In the genomic region with DNA sequence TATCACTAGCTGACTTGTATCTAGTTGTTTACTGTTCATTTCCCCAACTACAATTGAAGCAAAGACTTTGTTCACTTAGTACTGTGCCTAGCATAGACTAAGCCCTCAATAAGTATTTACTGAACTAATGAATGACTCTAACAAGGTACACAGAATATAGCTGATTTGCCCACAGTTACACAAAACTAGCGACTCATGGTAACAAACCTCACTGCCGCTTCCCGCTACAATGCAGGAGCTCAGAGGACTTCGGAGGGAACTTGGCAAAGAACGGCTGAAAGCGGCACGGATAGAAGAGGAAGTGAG, we compare ENCODE assay signal across 1 cellular context.
TF ChIP-seq lines count a peak whose summit lies in the region.

No MANE protein-coding gene starts in this region.

TF ChIP-seq in endothelial cell of umbilical vein, 7 proteins besides CTCF, POLR2A, EP300 and RAD21:
- TF ChIP-seq MYC (IDR thresholded peaks at IDR 0.05; ENCODE audit: low read depth, low read length) (no peak), EZH2 (IDR thresholded peaks at IDR 0.05; ENCODE audit: borderline replicate concordance, low read depth, low read length, severe bottlenecking) (no peak), POLR2AphosphoS5 (IDR thresholded peaks at IDR 0.05; ENCODE audit: insufficient read depth, low read depth, low read length) (no peak), JUN (IDR thresholded peaks at IDR 0.05; ENCODE audit: borderline replicate concordance, insufficient read depth, insufficient read length, low read depth) (no peak), FOS (IDR thresholded peaks at IDR 0.05; ENCODE audit: borderline replicate concordance, insufficient read depth, low read length) (no peak), MAX (IDR thresholded peaks at IDR 0.05; ENCODE audit: insufficient read depth, insufficient read length) (no peak), GATA2 (IDR thresholded peaks at IDR 0.05; ENCODE audit: insufficient read depth, insufficient read length, low read depth, low read length) (no peak)
TF ChIP-seq in endothelial cell of umbilical vein: peak in this region for 0.
